ENCODE assay signal across 10 cellular contexts in genomic region chr1:90730247-90731022, GRCh38. TPM values are rescaled to one million over a fixed set of nuclear protein-coding genes. Genes with fewer than 3 reads are reported as not detected.
DNase-seq lines count a peak whose midpoint lies in the region; ATAC-seq and TF ChIP-seq lines count a peak whose summit lies in the region.
"Had no signal": no experiment of that assay in that cellular context is flagged by ENCODE, and none has a peak within 500 bp of the region (broad histone marks: within the 10 kb centered on the region; RNA-seq: fewer than 3 reads in every experiment).

No MANE protein-coding gene starts in this region.

- POLR2A ChIA-PET in Caco-2 (lab: Charles Lee), result no interaction called here
- POLR2A ChIA-PET in naive thymus-derived CD8-positive, alpha-beta T cell (lab: Charles Lee), result interaction anchor here (0.5 kb wide), 1 partner anchor 222 kb away, joined by 7 read pairs; no protein-coding TSS in a partner anchor

- ATAC-seq in naive thymus-derived CD8-positive, alpha-beta T cell, result peak; percentile 28 to 35
- no peak for ATAC-seq in GM19328 (IDR thresholded peaks at IDR 0.05; ENCODE audit: unreplicated experiment)

- H3K36me3 ChIP-seq in Caco-2 (ENCODE audit: control insufficient read depth, insufficient read depth, low read length) (no peaks in the 10 kb centered on the region), MG63 (no peaks in the 10 kb centered on the region)

- BruUV-seq in Caco-2 (replicated peaks; lab: Mats Ljungman, UMichigan), result no TSS peak

- H3K27me3 ChIP-seq in Caco-2 (replicated peaks; ENCODE audit: control insufficient read depth, insufficient read depth, low read length) (no peaks in the 10 kb centered on the region), MG63 (peaks cover 20% of the 10 kb centered on the region)

- in situ Hi-C loops in astrocyte of the cerebellum (cut with HindIII; ENCODE audit: low sequenced_read_pairs), result no loop called here

- intact Hi-C loops in Caco-2 (cut with micrococcal nuclease; ENCODE audit: unreplicated experiment), result no loop called here

- H3K4me3 Mint-ChIP-seq in Caco-2 (ENCODE audit: unreplicated experiment), result peak overlapping the region; percentile 74
- H3K4me3 Mint-ChIP-seq in naive thymus-derived CD8-positive, alpha-beta T cell, result peak overlapping the region; percentile 66 to 87 (median 80)

- TF ChIP-seq CTCF in Caco-2 (IDR thresholded peaks at IDR 0.05; ENCODE audit: insufficient read depth in 1 of 2, low read depth in 1 of 2, low read length in 1 of 2, severe bottlenecking in 1 of 2, unreplicated experiment in 1 of 2) (no peak), astrocyte of the cerebellum (IDR thresholded peaks at IDR 0.05; ENCODE audit: low read depth, low read length, missing control alignments) (no peak)

- CTCF ChIA-PET in Caco-2 (lab: Charles Lee), result interaction anchor here (1.0 to 1.3 kb wide), 4 partner anchors 9 to 234 kb away, joined by 3 to 8 read pairs (median 5); no protein-coding TSS in a partner anchor

- no peaks in the 10 kb centered on the region for H3K4me1 ChIP-seq in Caco-2

- no peaks in the 10 kb centered on the region for H3K36me3 Mint-ChIP-seq in Caco-2 (ENCODE audit: insufficient read depth, unreplicated experiment)
- peaks cover 7 to 30% (median 29%) of the 10 kb centered on the region in 3 donors for H3K36me3 Mint-ChIP-seq in naive thymus-derived CD8-positive, alpha-beta T cell

- H3K9me3 Mint-ChIP-seq in Caco-2 (ENCODE audit: unreplicated experiment), result no peaks in the 10 kb centered on the region
- H3K9me3 Mint-ChIP-seq in naive thymus-derived CD8-positive, alpha-beta T cell, result peaks cover 0 to 36% (median 15%) of the 10 kb centered on the region in 9 donors

- H3K27ac Mint-ChIP-seq in Caco-2 (ENCODE audit: unreplicated experiment), result no peak overlapping the region
- peak overlapping the region in 3 of 10 donors; percentile 22 to 63 (median 54) for H3K27ac Mint-ChIP-seq in naive thymus-derived CD8-positive, alpha-beta T cell

- DNase-seq in Caco-2 (no peak), MG63 (peak; percentile 28), astrocyte of the cerebellum (ENCODE audit: low read depth) (no peak), EL (no peak), GM19238 (ENCODE audit: insufficient read length, low spot score) (no peak), NCI-H748 treated with DMSO at 0.1 percent for 48 hours (lab: John Stamatoyannopoulos, UW) (no peak)
- no peak for DNase-seq in naive thymus-derived CD8-positive, alpha-beta T cell

- H3K4me1 Mint-ChIP-seq in Caco-2 (ENCODE audit: low read depth, unreplicated experiment), result peaks cover 6% of the 10 kb centered on the region
- peaks cover 24 to 51% (median 38%) of the 10 kb centered on the region in 4 donors for H3K4me1 Mint-ChIP-seq in naive thymus-derived CD8-positive, alpha-beta T cell

- H3K27me3 Mint-ChIP-seq in Caco-2 (ENCODE audit: insufficient read depth, unreplicated experiment), result peaks cover 26% of the 10 kb centered on the region
- H3K27me3 Mint-ChIP-seq in naive thymus-derived CD8-positive, alpha-beta T cell, result peaks cover 63 to 92% (median 77%) of the 10 kb centered on the region in 5 donors

- H3K9me3 ChIP-seq in Caco-2 (no peaks in the 10 kb centered on the region), MG63 (no peaks in the 10 kb centered on the region)

- H3K4me3 ChIP-seq in Caco-2 (ENCODE audit: low read depth, low read length) (peak overlapping the region; percentile 31), MG63 (peak overlapping the region; percentile 37), astrocyte of the cerebellum (ENCODE audit: low read depth, low read length) (peak overlapping the region; percentile 8)

RNA-seq across cellular contexts. Expression of gene BARHL2, which starts 13.3 kb away (rescaled TPM):
- not detected in 2 replicates for total RNA-seq in Caco-2 (2022)
- total RNA-seq in MG63 (2014; rRNA removed; shearing (Covaris generic); ENCODE audit: low replicate concordance), result not detected in 2 replicates
- not detected for total RNA-seq in naive thymus-derived CD8-positive, alpha-beta T cell
- not detected for polyA plus RNA-seq in naive thymus-derived CD8-positive, alpha-beta T cell
- total RNA-seq: epithelial cell of proximal tubule, skeletal muscle tissue had no signal
